In the genomic region with DNA sequence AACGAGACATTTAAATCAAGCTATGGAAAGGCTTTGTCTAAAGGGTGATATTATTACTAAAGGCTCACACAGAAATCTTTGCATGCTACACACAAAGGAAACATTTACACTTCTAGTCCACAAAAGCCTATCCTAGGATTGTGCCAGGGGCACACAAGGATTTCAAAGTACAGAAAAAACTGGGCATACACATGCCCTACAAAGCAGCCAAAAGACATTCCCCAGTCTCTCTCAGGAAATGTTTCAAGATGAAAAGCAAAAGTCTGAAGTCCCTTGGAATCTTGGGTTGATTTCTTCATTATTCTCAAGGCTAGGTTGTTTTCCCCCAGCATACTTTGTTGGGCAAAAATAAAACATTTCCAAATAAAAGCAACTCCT, we compare ENCODE assay signal across 8 cellular contexts. TPM values are rescaled to one million over a fixed set of nuclear protein-coding genes. Genes with fewer than 3 reads are reported as not detected.
DNase-seq lines count a peak whose midpoint lies in the region; ATAC-seq, FAIRE-seq and TF ChIP-seq lines count a peak whose summit lies in the region.

No MANE protein-coding gene starts in this region.

- H3K36me3 ChIP-seq in heart right ventricle (peaks cover 0 to 5% (median 0%) of the 10 kb centered on the region in 9 donors), mesodermal cell (ENCODE audit: control insufficient read depth, insufficient read depth, low read length) (peaks cover 19% of the 10 kb centered on the region), vagina (no peaks in the 10 kb centered on the region)

- H3K27me3 ChIP-seq in heart right ventricle (no peaks in the 10 kb centered on the region), vagina (no peaks in the 10 kb centered on the region)

- DNase-seq in heart right ventricle (no peak), left cardiac atrium (no peak), MCF 10A (ENCODE audit: unreplicated experiment) (no peak), vagina (ENCODE audit: extremely low spot score in 2 of 2) (no peak), HTR-8/SVneo (ENCODE audit: insufficient read length, low spot score) (no peak), OCI-M2 (lab: John Stamatoyannopoulos, UW; ENCODE audit: unreplicated experiment) (no peak)

- TF ChIP-seq CTCF in heart right ventricle (IDR thresholded peaks at IDR 0.05) (no peak), MCF 10A (IDR thresholded peaks at IDR 0.05; ENCODE audit: unreplicated experiment) (no peak), vagina (IDR thresholded peaks at IDR 0.05) (no peak)

- FAIRE-seq in HTR-8/SVneo (lab: Jason Lieb, UNC), result no peak

- POLR2A ChIA-PET in MCF 10A (lab: Yijun Ruan, JAX), result interaction anchor here (0.6 to 6.7 kb wide), 16 partner anchors 11 to 545 kb away, joined by 3 to 89 read pairs (median 5); partner anchors contain the start of genes ORC3 and RARS2

- H3K9me3 ChIP-seq in heart right ventricle, result no peaks in the 10 kb centered on the region
- H3K9me3 ChIP-seq in mesodermal cell (ENCODE audit: control insufficient read depth, low read length), result no peaks in the 10 kb centered on the region
- no peaks in the 10 kb centered on the region for H3K9me3 ChIP-seq in vagina

- ATAC-seq in heart right ventricle, result no peak
- ATAC-seq in left cardiac atrium, result no peak
- no peak for ATAC-seq in GM21737 (IDR thresholded peaks at IDR 0.05; ENCODE audit: unreplicated experiment)

- no peaks in the 10 kb centered on the region for H3K9me3 Mint-ChIP-seq in MCF 10A (ENCODE audit: unreplicated experiment)

- H3K36me3 Mint-ChIP-seq in MCF 10A (ENCODE audit: insufficient read depth, unreplicated experiment), result peaks cover 23% of the 10 kb centered on the region

- WGBS in heart right ventricle, 2 donors, result 0 to 2% methylated on average over 1 of the region's 1 CpG
- no CpG with 5 or more reads among the region's 1 CpG for WGBS in mesodermal cell (ENCODE audit: insufficient coverage in 2 of 2), 2 experiments

- peak overlapping the region; percentile 83 for H3K4me3 Mint-ChIP-seq in MCF 10A (ENCODE audit: unreplicated experiment)

- intact Hi-C loops in heart right ventricle (cut with DNase I), result loop anchor here in 4 of 10 donors (5.0 to 10.0 kb wide), 3 partner anchors 106 to 116 kb away; partner anchors contain the start of genes ORC3 (in 3 of the 4) and RARS2 (in 1 of the 4)
- intact Hi-C loops in left cardiac atrium (cut with DNase I), result loop anchor here in 1 of 2 donors (10.0 kb wide), 1 partner anchor 94 kb away; no protein-coding TSS in a partner anchor
- intact Hi-C loops in MCF 10A (cut with micrococcal nuclease), result loop anchor here (1.0 kb wide), 1 partner anchor 89 kb away; no protein-coding TSS in a partner anchor
- intact Hi-C loops in vagina (cut with DNase I), result no loop called here

- peaks cover 17% of the 10 kb centered on the region for H3K4me1 Mint-ChIP-seq in MCF 10A (ENCODE audit: insufficient read depth, unreplicated experiment)

- H3K4me3 ChIP-seq in heart right ventricle (peak overlapping the region; percentile 77 to 99 (median 94)), mesodermal cell (ENCODE audit: extremely low read depth, insufficient read depth, low read length, poor library complexity, severe bottlenecking) (peak overlapping the region; percentile 97), vagina (peak overlapping the region; percentile 81 to 99)

- CTCF ChIA-PET in MCF 10A (lab: Yijun Ruan, JAX), result interaction anchor here (0.7 to 1.1 kb wide), 5 partner anchors 16 to 561 kb away, joined by 3 to 6 read pairs (median 3); no protein-coding TSS in a partner anchor

- BruUV-seq in MCF 10A (replicated peaks; lab: Mats Ljungman, UMichigan), result TSS peak; percentile 39

- H3K27ac ChIP-seq in heart right ventricle, result peak overlapping the region; percentile 32 to 99 (median 98)
- H3K27ac ChIP-seq in mesodermal cell (ENCODE audit: low read depth, low read length, severe bottlenecking), result peak overlapping the region; percentile 97
- H3K27ac ChIP-seq in vagina, result peak overlapping the region; percentile 96

- H3K4me1 ChIP-seq in heart right ventricle (peaks cover 0 to 56% (median 46%) of the 10 kb centered on the region in 9 donors), mesodermal cell (ENCODE audit: control insufficient read depth, insufficient read depth, low read length, poor library complexity, severe bottlenecking) (peaks cover 4% of the 10 kb centered on the region), vagina (peaks cover 55% of the 10 kb centered on the region)

- no peak for TF ChIP-seq POLR2A in vagina (IDR thresholded peaks at IDR 0.05)

- H3K27ac Mint-ChIP-seq in MCF 10A (ENCODE audit: low read depth, unreplicated experiment), result peak overlapping the region; percentile 89

- no peaks in the 10 kb centered on the region for H3K27me3 Mint-ChIP-seq in MCF 10A (ENCODE audit: insufficient read depth, unreplicated experiment)

RNA-seq across cellular contexts. Expression of gene AKIRIN2, which starts 1.7 kb away (rescaled TPM):
- 10 to 100 TPM; 33.9 to 56.0 (median 43.8) TPM for total RNA-seq in heart right ventricle
- polyA plus RNA-seq in heart right ventricle, result 10 to 100 TPM; 14.8 to 31.7 TPM
- total RNA-seq in left cardiac atrium, result 10 to 100 TPM; 34.0 to 38.1 TPM
- 47.6 and 48.1 TPM in 2 replicates for total RNA-seq in MCF 10A (2022)
- polyA plus RNA-seq in mesodermal cell (2013, experiment 1 of 2), result 57.1 TPM
- 53.3 TPM for polyA plus RNA-seq in mesodermal cell (2013, experiment 2 of 2)
- 32.9 TPM for total RNA-seq in vagina
